In the genomic region with DNA sequence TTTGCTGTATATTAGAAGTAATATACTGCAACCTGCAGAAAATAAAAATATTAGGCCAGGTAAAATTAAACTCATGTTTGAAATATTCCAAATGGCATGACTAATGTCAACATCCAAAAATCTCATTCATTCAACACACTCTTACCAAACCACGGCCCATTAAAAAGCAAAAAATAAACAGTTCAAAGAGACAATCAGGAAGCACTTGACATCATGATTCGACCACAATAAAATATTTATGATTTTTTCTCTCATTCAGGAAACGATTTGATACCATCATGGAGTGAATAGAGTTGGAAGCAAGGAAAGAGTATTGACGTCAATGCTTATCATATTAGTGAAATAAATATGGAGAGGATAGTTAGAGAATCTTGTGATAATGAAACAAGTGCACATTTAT, we compare ENCODE assay signal across 22 cellular contexts.
DNase-seq lines count a peak whose midpoint lies in the region; ATAC-seq and TF ChIP-seq lines count a peak whose summit lies in the region.
"Had no signal": no experiment of that assay in that cellular context is flagged by ENCODE, and none has a peak within 500 bp of the region (broad histone marks: within the 10 kb centered on the region; RNA-seq: fewer than 3 reads in every experiment).

No MANE protein-coding gene starts in this region.

- H3F3A ChIP-seq in SK-N-SH (replicated peaks; ENCODE audit: insufficient read depth): no peaks in the 10 kb centered on the region

- H3K4me3 ChIP-seq in SK-N-SH (ENCODE audit: low read depth in 2 of 2, low read length in 1 of 2): no peak overlapping the region
- H3K4me3 ChIP-seq: SJCRH30 had no signal

- H3K79me2 ChIP-seq in SK-N-SH (ENCODE audit: insufficient read depth): no peaks in the 10 kb centered on the region

- no peak overlapping the region for H2AFZ ChIP-seq in SK-N-SH (ENCODE audit: low read depth)

- H3K36me3 ChIP-seq in SK-N-SH (replicated peaks in 1 of 2; ENCODE audit: control insufficient read depth in 1 of 2, insufficient read depth in 2 of 2, low read length in 1 of 2): no peaks in the 10 kb centered on the region
- H3K36me3 ChIP-seq: BE2C, SJCRH30 had no signal

- H3K4me2 ChIP-seq in SK-N-SH: no peak overlapping the region

- H3K9me2 ChIP-seq in SK-N-SH: no peaks in the 10 kb centered on the region

- TF ChIP-seq CTCF in SK-N-SH (IDR thresholded peaks at IDR 0.05): no peak

- H3K9ac ChIP-seq in SK-N-SH: no peak overlapping the region

- no peaks in the 10 kb centered on the region for H4K20me1 ChIP-seq in SK-N-SH (ENCODE audit: insufficient read depth)

- no peaks in the 10 kb centered on the region for H3K9me3 ChIP-seq in SK-N-SH
- H3K9me3 ChIP-seq: BE2C, SJCRH30 had no signal

- no peak overlapping the region for H3K27ac ChIP-seq in SK-N-SH (ENCODE audit: low read depth in 2 of 2, low read length in 1 of 2)
- H3K27ac ChIP-seq: SJCRH30 had no signal

- no peaks in the 10 kb centered on the region for H3K27me3 ChIP-seq in SK-N-SH (ENCODE audit: insufficient read depth)
- H3K27me3 ChIP-seq: BE2C had no signal

- POLR2A ChIA-PET in SK-N-SH (lab: Yijun Ruan, JAX): no interaction called here

- TF ChIP-seq EP300 in SK-N-SH (IDR thresholded peaks at IDR 0.05; ENCODE audit: borderline replicate concordance in 1 of 2, low read depth in 1 of 2, low read length in 1 of 2): no peak

- no peaks in the 10 kb centered on the region for H3K4me1 ChIP-seq in SK-N-SH (ENCODE audit: control insufficient read depth in 1 of 2, insufficient read depth in 2 of 2, low read depth in 1 of 2, low read length in 1 of 2)
- H3K4me1 ChIP-seq: SJCRH30 had no signal

- ATAC-seq in SK-N-SH treated with all-trans-retinoic acid at 6 μM for 48 hours: no peak

- no peak for DNase-seq in SK-N-SH
- DNase-seq in NCI-H2029 (lab: John Stamatoyannopoulos, UW): peak; percentile 65
- peak; percentile 4 for DNase-seq in NCI-H748 treated with DMSO at 0.1 percent for 48 hours (lab: John Stamatoyannopoulos, UW)
- DNase-seq in SW480 (ENCODE audit: low spot score): peak; percentile 9
- DNase-seq in stimulated activated CD4-positive, alpha-beta T cell treated with anti-CD3 and anti-CD28 coated beads, Interleukin-12 subunit alpha, Interleukin-12 subunit beta, amount 100 ng/mL, for 4 hours: no peak
- no peak for DNase-seq in SIG-M5 treated with dmso at 0.1 percent for 504 hours (lab: John Stamatoyannopoulos, UW; ENCODE audit: unreplicated experiment)
- no peak for DNase-seq in cerebellar nuclear complex (lab: John Stamatoyannopoulos, UW)
- DNase-seq: BE2C; CD4-positive, CD25-positive, alpha-beta regulatory T cell; COR-L47; DMS 273 treated with DMSO at 0.1 percent for 48 hours; HFFc6; KG1; MV-4-11; NCI-H1436 treated with DMSO at 0.1 percent for 48 hours; NCI-H2081 treated with DMSO at 0.1 percent for 48 hours; NCI-H345; NCI-H69; RPMI8226; SJCRH30; SW 1271 had no signal

- 47% methylated on average over 4 of the region's 4 CpGs for WGBS in SK-N-SH (ENCODE audit: low lambda C conversion rate)

- no peak for TF ChIP-seq RAD21 in SK-N-SH (IDR thresholded peaks at IDR 0.05; ENCODE audit: low read length)

- CTCF ChIA-PET in SK-N-SH (lab: Yijun Ruan, JAX): interaction anchor here (1.2 kb wide), 1 partner anchor 355 kb away, joined by 3 read pairs; no protein-coding TSS in a partner anchor

TF ChIP-seq in SK-N-SH treated with all-trans-retinoic acid at 6 μM for 48 hours, 23 proteins besides CTCF, POLR2A, EP300 and RAD21:
- 0 out of 2 replicates have a peak, but pooled peaks have one; percentile 45 for TF ChIP-seq ISL1 (CRISPR knock-in tag; IDR thresholded peaks at IDR 0.05)
- no peak for TF ChIP-seq ZC3H10 (CRISPR knock-in tag; IDR thresholded peaks at IDR 0.05)

TF ChIP-seq in SK-N-SH, 30 proteins besides CTCF, POLR2A, EP300 and RAD21:
- TF ChIP-seq, protein P1, sequence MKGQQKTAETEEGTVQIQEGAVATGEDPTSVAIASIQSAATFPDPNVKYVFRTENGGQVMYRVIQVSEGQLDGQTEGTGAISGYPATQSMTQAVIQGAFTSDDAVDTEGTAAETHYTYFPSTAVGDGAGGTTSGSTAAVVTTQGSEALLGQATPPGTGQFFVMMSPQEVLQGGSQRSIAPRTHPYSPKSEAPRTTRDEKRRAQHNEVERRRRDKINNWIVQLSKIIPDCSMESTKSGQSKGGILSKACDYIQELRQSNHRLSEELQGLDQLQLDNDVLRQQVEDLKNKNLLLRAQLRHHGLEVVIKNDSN (IDR thresholded peaks at IDR 0.05; ENCODE audit: borderline replicate concordance, low read depth): no peak
- TF ChIP-seq ELF1 (IDR thresholded peaks at IDR 0.05) (no peak), FOXM1 (IDR thresholded peaks at IDR 0.05; ENCODE audit: low read depth) (no peak), MEF2A (IDR thresholded peaks at IDR 0.05; ENCODE audit: borderline replicate concordance, low read depth) (no peak), CHD2 (IDR thresholded peaks at IDR 0.05; ENCODE audit: low read length, partially characterized antibody) (no peak), NRF1 (IDR thresholded peaks at IDR 0.05; ENCODE audit: low read depth, low read length) (no peak), MXI1 (IDR thresholded peaks at IDR 0.05; ENCODE audit: low read depth, low read length) (no peak)
- TF ChIP-seq, protein P2, sequence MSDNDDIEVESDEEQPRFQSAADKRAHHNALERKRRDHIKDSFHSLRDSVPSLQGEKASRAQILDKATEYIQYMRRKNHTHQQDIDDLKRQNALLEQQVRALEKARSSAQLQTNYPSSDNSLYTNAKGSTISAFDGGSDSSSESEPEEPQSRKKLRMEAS (IDR thresholded peaks at IDR 0.05; ENCODE audit: low read depth): no peak

Comparison
In these comparisons a context has a peak if more than half of its experiments do, and no peak if none do; other contexts are left out.
1. DNase-seq: peak in NCI-H2029 (single experiment), NCI-H748 treated with DMSO at 0.1 percent for 48 hours (single experiment) and SW480 (single experiment); none in SK-N-SH (single experiment), stimulated activated CD4-positive, alpha-beta T cell treated with anti-CD3 and anti-CD28 coated beads, Interleukin-12 subunit alpha, Interleukin-12 subunit beta, amount 100 ng/mL, for 4 hours (single experiment), SIG-M5 treated with dmso at 0.1 percent for 504 hours (single experiment) and cerebellar nuclear complex (0 of 2).